1 cellular context compared by ENCODE assay signal in genomic region chr17:55423535-55423934, GRCh38.
A peak's percentile ranks its signal among the peaks of the same experiment; 100 is the strongest.
TF ChIP-seq lines count a peak whose summit lies in the region.

No MANE protein-coding gene starts in this region.

TF ChIP-seq in HepG2, 621 proteins besides CTCF, POLR2A, EP300 and RAD21:
- TF ChIP-seq GTF3A (CRISPR knock-in tag; conservative IDR thresholded peaks at IDR 0.05), result no peak
- TF ChIP-seq ZNF652 (CRISPR knock-in tag; IDR thresholded peaks at IDR 0.05; ENCODE audit: borderline replicate concordance, low read depth), result peak; percentile 48; the same call in 1 of the 2 replicates
- TF ChIP-seq, protein P1, sequence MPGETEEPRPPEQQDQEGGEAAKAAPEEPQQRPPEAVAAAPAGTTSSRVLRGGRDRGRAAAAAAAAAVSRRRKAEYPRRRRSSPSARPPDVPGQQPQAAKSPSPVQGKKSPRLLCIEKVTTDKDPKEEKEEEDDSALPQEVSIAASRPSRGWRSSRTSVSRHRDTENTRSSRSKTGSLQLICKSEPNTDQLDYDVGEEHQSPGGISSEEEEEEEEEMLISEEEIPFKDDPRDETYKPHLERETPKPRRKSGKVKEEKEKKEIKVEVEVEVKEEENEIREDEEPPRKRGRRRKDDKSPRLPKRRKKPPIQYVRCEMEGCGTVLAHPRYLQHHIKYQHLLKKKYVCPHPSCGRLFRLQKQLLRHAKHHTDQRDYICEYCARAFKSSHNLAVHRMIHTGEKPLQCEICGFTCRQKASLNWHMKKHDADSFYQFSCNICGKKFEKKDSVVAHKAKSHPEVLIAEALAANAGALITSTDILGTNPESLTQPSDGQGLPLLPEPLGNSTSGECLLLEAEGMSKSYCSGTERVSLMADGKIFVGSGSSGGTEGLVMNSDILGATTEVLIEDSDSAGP (CRISPR knock-in tag; IDR thresholded peaks at IDR 0.05; ENCODE audit: borderline replicate concordance), result peak; percentile 58; the same call in 1 of the 2 replicates
- no peak for TF ChIP-seq NFATC3 (CRISPR knock-in tag; IDR thresholded peaks at IDR 0.05)
- TF ChIP-seq, protein P2, sequence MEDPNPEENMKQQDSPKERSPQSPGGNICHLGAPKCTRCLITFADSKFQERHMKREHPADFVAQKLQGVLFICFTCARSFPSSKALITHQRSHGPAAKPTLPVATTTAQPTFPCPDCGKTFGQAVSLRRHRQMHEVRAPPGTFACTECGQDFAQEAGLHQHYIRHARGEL (CRISPR knock-in tag; IDR thresholded peaks at IDR 0.05), result no peak
- TF ChIP-seq ZBTB40 (IDR thresholded peaks at IDR 0.05), result peak; percentile 17; the same call in 1 of the 2 replicates
- no peak for TF ChIP-seq ZBTB40 (CRISPR knock-in tag; IDR thresholded peaks at IDR 0.05)
- TF ChIP-seq, protein P3, sequence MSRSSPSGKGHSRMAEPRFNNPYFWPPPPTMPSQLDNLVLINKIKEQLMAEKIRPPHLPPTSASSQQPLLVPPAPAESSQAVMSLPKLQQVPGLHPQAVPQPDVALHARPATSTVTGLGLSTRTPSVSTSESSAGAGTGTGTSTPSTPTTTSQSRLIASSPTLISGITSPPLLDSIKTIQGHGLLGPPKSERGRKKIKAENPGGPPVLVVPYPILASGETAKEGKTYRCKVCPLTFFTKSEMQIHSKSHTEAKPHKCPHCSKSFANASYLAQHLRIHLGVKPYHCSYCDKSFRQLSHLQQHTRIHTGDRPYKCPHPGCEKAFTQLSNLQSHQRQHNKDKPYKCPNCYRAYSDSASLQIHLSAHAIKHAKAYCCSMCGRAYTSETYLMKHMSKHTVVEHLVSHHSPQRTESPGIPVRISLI (CRISPR knock-in tag; IDR thresholded peaks at IDR 0.05; ENCODE audit: borderline replicate concordance), result peak; percentile 82
TF ChIP-seq in HepG2: peak in this region for 4.
